Comparison of ENCODE assay signal across 21 cellular contexts in the genomic region with DNA sequence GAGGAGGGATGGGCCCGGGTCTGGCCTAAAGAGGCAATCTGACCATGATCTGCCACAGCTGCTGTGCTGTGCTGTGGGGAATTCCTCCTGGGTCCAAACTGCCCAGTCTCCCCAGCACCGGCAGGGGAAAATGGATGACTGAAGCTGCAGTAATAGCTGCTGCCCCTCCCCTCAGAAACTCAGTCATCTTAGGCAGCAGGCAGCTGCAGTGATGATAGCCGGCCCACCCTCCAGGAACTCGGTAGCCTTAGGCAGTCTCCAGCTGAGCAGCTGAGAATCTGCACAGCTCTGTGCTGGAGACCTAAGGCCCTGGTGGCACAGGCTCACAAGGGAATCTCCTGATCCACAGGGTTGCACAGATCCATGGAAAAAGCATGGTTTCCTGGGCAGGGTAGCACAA.
"Had no signal": no experiment of that assay in that cellular context is flagged by ENCODE, and none has a peak within 500 bp of the region (broad histone marks: within the 10 kb centered on the region; RNA-seq: fewer than 3 reads in every experiment).

No MANE protein-coding gene starts in this region.

- H3K4me3 ChIP-seq: coronary artery, dorsolateral prefrontal cortex, hepatocyte, lung, tibial artery, upper lobe of right lung, vagina had no signal

- H3K27ac ChIP-seq: coronary artery, dorsolateral prefrontal cortex, hepatocyte, neutrophil, tibial artery, upper lobe of right lung, vagina had no signal

- H3K36me3 ChIP-seq: neutrophil, tibial artery, upper lobe of right lung, vagina had no signal

- H3K79me2 ChIP-seq: hepatocyte had no signal

- ATAC-seq: left colon; left ventricle myocardium superior; naive thymus-derived CD4-positive, alpha-beta T cell; right cardiac atrium; upper lobe of right lung had no signal

- DNase-seq: dorsolateral prefrontal cortex; effector CD8-positive, alpha-beta T cell; foreskin melanocyte; head of caudate nucleus; left colon; left ventricle myocardium superior; mesenchymal stem cell; midbrain; naive thymus-derived CD4-positive, alpha-beta T cell; nephron progenitor cell; right cardiac atrium; stimulated activated CD4-positive, alpha-beta T cell treated with anti-CD3 and anti-CD28 coated beads, Interleukin-4, amount 100 ng/mL, for 24 hours; tibial artery; upper lobe of right lung had no signal

- H3K4me1 Mint-ChIP-seq: naive thymus-derived CD4-positive, alpha-beta T cell; nephron progenitor cell; stimulated activated memory B cell treated with anti-CD40 and anti-IgM and Interleukin-4, amounts not matched to agents 10 μg/mL and 1 μg/mL and 100 μg/mL, for 72 hours had no signal

- H2AFZ ChIP-seq: hepatocyte had no signal

- H3K27me3 Mint-ChIP-seq: stimulated activated memory B cell treated with anti-CD40 and anti-IgM and Interleukin-4, amounts not matched to agents 10 μg/mL and 1 μg/mL and 100 μg/mL, for 72 hours; stimulated activated naive CD8-positive, alpha-beta T cell treated with anti-CD3 and anti-CD28 coated beads, Interleukin-15, Interleukin-2, amounts not matched to agents 100 ng/mL and 50 ng/mL, for 24 hours had no signal

- H3K9me3 ChIP-seq: neutrophil, upper lobe of right lung, vagina had no signal

- H3K4me1 ChIP-seq: tibial artery, upper lobe of right lung, vagina had no signal

- H3K4me3 Mint-ChIP-seq: nephron progenitor cell; stimulated activated memory B cell treated with anti-CD40 and anti-IgM and Interleukin-4, amounts not matched to agents 10 μg/mL and 1 μg/mL and 100 μg/mL, for 72 hours; stimulated activated naive CD8-positive, alpha-beta T cell treated with anti-CD3 and anti-CD28 coated beads, Interleukin-15, Interleukin-2, amounts not matched to agents 100 ng/mL and 50 ng/mL, for 24 hours had no signal

- H3K27me3 ChIP-seq: dorsolateral prefrontal cortex, hepatocyte, neutrophil, tibial artery, upper lobe of right lung, vagina had no signal

- H3K4me2 ChIP-seq: hepatocyte had no signal

- H3K36me3 Mint-ChIP-seq: stimulated activated memory B cell treated with anti-CD40 and anti-IgM and Interleukin-4, amounts not matched to agents 10 μg/mL and 1 μg/mL and 100 μg/mL, for 72 hours had no signal

- H3K27ac Mint-ChIP-seq: naive thymus-derived CD4-positive, alpha-beta T cell; nephron progenitor cell; stimulated activated memory B cell treated with anti-CD40 and anti-IgM and Interleukin-4, amounts not matched to agents 10 μg/mL and 1 μg/mL and 100 μg/mL, for 72 hours; stimulated activated naive CD8-positive, alpha-beta T cell treated with anti-CD3 and anti-CD28 coated beads, Interleukin-15, Interleukin-2, amounts not matched to agents 100 ng/mL and 50 ng/mL, for 24 hours had no signal
